In genomic region chr4:87270144-87270543, GRCh38 we compare ENCODE assay signal across 8 cellular contexts. TPM values are rescaled to one million over a fixed set of nuclear protein-coding genes. Genes with fewer than 3 reads are reported as not detected.
DNase-seq lines count a peak whose midpoint lies in the region; ATAC-seq and FAIRE-seq lines count a peak whose summit lies in the region.

No MANE protein-coding gene starts in this region.

- ATAC-seq in effector memory CD8-positive, alpha-beta T cell (replicated peaks) = no peak

- no peaks in the 10 kb centered on the region for H3K9me3 Mint-ChIP-seq in activated T-cell treated with anti-CD3 and anti-CD28 coated beads, Interleukin-2, amount 50 U/mL, for 24 hours
- no peaks in the 10 kb centered on the region for H3K9me3 Mint-ChIP-seq in effector memory CD8-positive, alpha-beta T cell

- no peak overlapping the region for H3K27ac Mint-ChIP-seq in activated T-cell treated with anti-CD3 and anti-CD28 coated beads, Interleukin-2, amount 50 U/mL, for 24 hours
- H3K27ac Mint-ChIP-seq in effector memory CD8-positive, alpha-beta T cell = no peak overlapping the region

- H3K4me1 Mint-ChIP-seq in activated T-cell treated with anti-CD3 and anti-CD28 coated beads, Interleukin-2, amount 50 U/mL, for 24 hours (ENCODE audit: low read depth) = no peaks in the 10 kb centered on the region
- H3K4me1 Mint-ChIP-seq in effector memory CD8-positive, alpha-beta T cell (ENCODE audit: low read depth in 2 of 2) = no peaks in the 10 kb centered on the region

- DNase-seq in DMS153 (lab: John Stamatoyannopoulos, UW) = peak; percentile 18
- DNase-seq in HT-29 (ENCODE audit: low spot score) = peak; percentile 64
- peak; percentile 44 for DNase-seq in RPMI7951 (ENCODE audit: low read depth)
- DNase-seq in fibroblast of the conjunctiva (ENCODE audit: low read depth) = peak; percentile 24
- DNase-seq in smooth muscle cell of the brain vasculature (ENCODE audit: low read depth, low spot score) = peak; percentile 18
- DNase-seq in GM19239 (ENCODE audit: insufficient read length, low spot score) = no peak
- DNase-seq in activated T-cell treated with anti-CD3 and anti-CD28 coated beads, Interleukin-2, amount 50 U/mL, for 24 hours = no peak
- no peak for DNase-seq in effector memory CD8-positive, alpha-beta T cell

- no peak for FAIRE-seq in GM19239 (lab: Jason Lieb, UNC)

- H3K4me3 Mint-ChIP-seq in activated T-cell treated with anti-CD3 and anti-CD28 coated beads, Interleukin-2, amount 50 U/mL, for 24 hours = no peak overlapping the region
- no peak overlapping the region for H3K4me3 Mint-ChIP-seq in effector memory CD8-positive, alpha-beta T cell

- no peaks in the 10 kb centered on the region for H3K27me3 Mint-ChIP-seq in activated T-cell treated with anti-CD3 and anti-CD28 coated beads, Interleukin-2, amount 50 U/mL, for 24 hours
- H3K27me3 Mint-ChIP-seq in effector memory CD8-positive, alpha-beta T cell = peaks cover 40 to 41% of the 10 kb centered on the region in 2 donors

- no peaks in the 10 kb centered on the region for H3K36me3 Mint-ChIP-seq in activated T-cell treated with anti-CD3 and anti-CD28 coated beads, Interleukin-2, amount 50 U/mL, for 24 hours (ENCODE audit: low read depth)
- no peaks in the 10 kb centered on the region for H3K36me3 Mint-ChIP-seq in effector memory CD8-positive, alpha-beta T cell (ENCODE audit: insufficient read depth)

RNA-seq across cellular contexts. Expression of gene KLHL8, which starts 49.7 kb away (rescaled TPM):
- 3.5 and 6.1 TPM in 2 replicates for total RNA-seq in HT-29 (2014; rRNA removed; shearing (Covaris generic))
- 5.9 and 6.2 TPM in 2 replicates for total RNA-seq in RPMI7951 (2014; rRNA removed; shearing (Covaris generic))

RNA-seq across cellular contexts. Expression of gene HSD17B13, which starts 52.5 kb away (rescaled TPM):
- total RNA-seq in HT-29 (2014; rRNA removed; shearing (Covaris generic)) = not detected in 2 replicates
- total RNA-seq in RPMI7951 (2014; rRNA removed; shearing (Covaris generic)) = 0.49 TPM in 1 of 2 replicates, not detected in the other

Comparison
In these comparisons a context has a peak if more than half of its experiments do, and no peak if none do; other contexts are left out.
1. DNase-seq: peak in DMS153 (single experiment), HT-29 (single experiment), RPMI7951 (single experiment), fibroblast of the conjunctiva (single experiment) and smooth muscle cell of the brain vasculature (single experiment); none in GM19239 (single experiment), activated T-cell treated with anti-CD3 and anti-CD28 coated beads, Interleukin-2, amount 50 U/mL, for 24 hours (single experiment) and effector memory CD8-positive, alpha-beta T cell (0 of 3).